In the genomic region with DNA sequence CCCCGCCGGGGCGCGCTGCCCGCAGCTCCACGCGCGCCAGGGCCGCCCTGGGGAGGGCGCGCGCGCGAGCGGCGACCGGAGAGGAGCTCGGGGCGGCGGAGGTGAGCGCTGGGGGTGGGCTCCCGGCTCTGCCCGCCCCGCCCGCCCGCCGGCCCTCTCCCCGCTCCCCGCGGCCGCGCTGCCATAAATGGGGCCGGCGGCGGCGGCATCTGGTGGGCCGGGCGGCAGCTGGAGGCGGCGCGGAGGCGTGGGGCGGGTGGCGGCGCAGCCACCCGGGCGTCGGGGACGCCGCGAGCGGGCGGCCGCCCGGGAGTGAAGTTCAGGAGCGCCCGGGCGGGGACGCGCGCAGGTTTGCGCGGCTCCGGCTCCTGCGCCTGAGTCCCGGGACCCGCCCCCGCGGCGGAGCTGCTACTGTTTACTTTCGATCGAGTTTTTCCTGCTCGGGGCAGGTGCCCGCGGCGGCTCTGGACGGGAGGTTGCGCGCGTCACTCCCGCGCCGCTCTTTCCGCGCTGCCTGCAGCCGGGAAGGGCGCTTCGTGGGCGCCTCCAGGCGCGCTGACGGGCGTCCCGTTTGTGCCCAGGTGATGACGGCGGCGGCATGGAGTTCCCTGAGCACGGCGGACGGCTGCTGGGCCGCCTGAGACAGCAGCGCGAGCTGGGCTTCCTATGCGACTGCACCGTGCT, we compare ENCODE assay signal across 8 cellular contexts. TPM values are rescaled to one million over a fixed set of nuclear protein-coding genes. Genes with fewer than 3 reads are reported as not detected.
DNase-seq lines count a peak whose midpoint lies in the region; ATAC-seq and TF ChIP-seq lines count a peak whose summit lies in the region.

A gene (plus strand): TSS at position 502 of the 684 bp plus-strand sequence. CDS start 97 bp downstream, at position 599.

- H3K36me3 Mint-ChIP-seq in H9 (ENCODE audit: insufficient read depth in 1 of 3, low read depth in 3 of 3) (peaks cover 0 to 4% (median 0%) of the 10 kb centered on the region in 3 experiments; a peak in 2 of 7 replicates), naive B cell (no peaks in the 10 kb centered on the region)

- no peak within 1 kb of the TSS for H2BK20ac ChIP-seq in H9 (ENCODE audit: low read depth, low read length, poor library complexity, severe bottlenecking)

- no peak within 1 kb of the TSS for H3K23ac ChIP-seq in H9 (ENCODE audit: insufficient read length, low read depth, low read length)

- no peaks in the 10 kb centered on the region for H3K79me1 ChIP-seq in H9 (ENCODE audit: insufficient read depth, low read depth, low read length, poor library complexity, severe bottlenecking)

- no peak within 1 kb of the TSS for H2AFZ ChIP-seq in H9 (ENCODE audit: low read length)

- H4K5ac ChIP-seq in H9 (ENCODE audit: insufficient read length, low read depth, low read length): no peak within 1 kb of the TSS

- H3K4me1 ChIP-seq in H9 (ENCODE audit: insufficient read depth, low read length): peaks cover 6% of the 10 kb centered on the region; the same call in 1 of the 2 replicates
- H3K4me1 ChIP-seq in suprapubic skin: peaks cover 48% of the 10 kb centered on the region

- peak within 1 kb of the TSS; percentile 50 for H3K4me2 ChIP-seq in H9 (ENCODE audit: insufficient read depth, insufficient read length, low read length)

- no peak within 1 kb of the TSS for H2BK120ac ChIP-seq in H9 (ENCODE audit: low read depth, low read length, poor library complexity, severe bottlenecking)

- H3K36me3 ChIP-seq in suprapubic skin: no peaks in the 10 kb centered on the region

- ATAC-seq in naive B cell (ENCODE audit: low read depth in 2 of 2): peak; percentile 41 to 46
- ATAC-seq in HG03469 (IDR thresholded peaks at IDR 0.05; ENCODE audit: unreplicated experiment): no peak

- in situ Hi-C loops in G401 (cut with HindIII; ENCODE audit: low sequenced_read_pairs): no loop called here

- H4K91ac ChIP-seq in H9 (ENCODE audit: insufficient read length, low read depth, low read length): no peak within 1 kb of the TSS

- no peak within 1 kb of the TSS for H2BK12ac ChIP-seq in H9 (ENCODE audit: insufficient read length, low read depth, low read length)

- no peak within 1 kb of the TSS for H4K8ac ChIP-seq in H9 (replicated peaks; ENCODE audit: insufficient read length, low read depth, low read length)

- H3K9me3 Mint-ChIP-seq in H9: no peaks in the 10 kb centered on the region; a peak in 3 of 5 replicates
- H3K9me3 Mint-ChIP-seq in naive B cell: no peaks in the 10 kb centered on the region

- H3T11ph ChIP-seq in H9 (ENCODE audit: low read length): no peak within 1 kb of the TSS

- H3K9ac ChIP-seq in H9 (ENCODE audit: extremely low read depth, insufficient read length, low read length): no peak within 1 kb of the TSS

- no peaks in the 10 kb centered on the region for H3K9me3 ChIP-seq in H9 (ENCODE audit: control insufficient read depth, low read depth, low read length)
- H3K9me3 ChIP-seq in suprapubic skin: no peaks in the 10 kb centered on the region

- H3K23me2 ChIP-seq in H9 (ENCODE audit: insufficient read length, low read depth, low read length, poor library complexity, severe bottlenecking): peaks cover 13% of the 10 kb centered on the region

- no CpG with 5 or more reads among the region's 105 CpGs for WGBS in H9 (ENCODE audit: extremely low coverage, insufficient read length, low lambda C conversion rate)
- 1% methylated on average over 37 of the region's 105 CpGs for WGBS in suprapubic skin

- TF ChIP-seq CTCF in H9 (conservative IDR thresholded peaks at IDR 0.05) (no peak), suprapubic skin (IDR thresholded peaks at IDR 0.05) (no peak)

- H3K27me3 ChIP-seq in H9 (ENCODE audit: insufficient read depth, low read length) (peaks cover 23% of the 10 kb centered on the region; the same call in 1 of the 2 replicates), suprapubic skin (no peaks in the 10 kb centered on the region)

- H3K4me1 Mint-ChIP-seq in H9 (peaks cover 23 to 41% of the 10 kb centered on the region in 2 experiments), naive B cell (peaks cover 42 to 53% (median 46%) of the 10 kb centered on the region in 3 donors)

- H3K27me3 Mint-ChIP-seq in H9 (ENCODE audit: low read depth) (peaks cover 72% of the 10 kb centered on the region), naive B cell (no peaks in the 10 kb centered on the region)

- H3K4me3 ChIP-seq in suprapubic skin: peak within 1 kb of the TSS; percentile 81

- H3K18ac ChIP-seq in H9 (ENCODE audit: insufficient read length, low read depth, low read length): no peak within 1 kb of the TSS

- no peak within 1 kb of the TSS for H2BK15ac ChIP-seq in H9 (ENCODE audit: low read depth, low read length)

- no peak within 1 kb of the TSS for H2AK5ac ChIP-seq in H9 (ENCODE audit: insufficient read length, low read length)

- H4K20me1 ChIP-seq in H9 (ENCODE audit: control insufficient read depth, insufficient read depth, insufficient read length): no peaks in the 10 kb centered on the region

- no peak within 1 kb of the TSS for H3K27ac ChIP-seq in H9 (ENCODE audit: insufficient read length, low read depth, low read length)
- peak within 1 kb of the TSS; percentile 91 for H3K27ac ChIP-seq in suprapubic skin

- no peak within 1 kb of the TSS for H3K56ac ChIP-seq in H9 (ENCODE audit: insufficient read length, low read depth, low read length)

- TF ChIP-seq EP300 in suprapubic skin (IDR thresholded peaks at IDR 0.05): no peak

- H2BK5ac ChIP-seq in H9 (ENCODE audit: insufficient read length, low read length): no peak within 1 kb of the TSS

- H3K4ac ChIP-seq in H9 (ENCODE audit: low read depth, low read length): no peak within 1 kb of the TSS

- H3K79me2 ChIP-seq in H9 (ENCODE audit: insufficient read depth, low read length): no peaks in the 10 kb centered on the region

- H3K4me3 Mint-ChIP-seq in H9: peak within 1 kb of the TSS; percentile 74 to 86
- H3K4me3 Mint-ChIP-seq in naive B cell: peak within 1 kb of the TSS; percentile 81 to 91 (median 88)

- no peak within 1 kb of the TSS for H3K14ac ChIP-seq in H9 (ENCODE audit: insufficient read depth, low read length)

- DNase-seq in G401 (ENCODE audit: low spot score): no peak
- DNase-seq in H9: peak; percentile 53
- DNase-seq in NCI-H2171 treated with DMSO at 0.1 percent for 48 hours (lab: John Stamatoyannopoulos, UW): peak; percentile 45
- DNase-seq in activated CD8-positive, alpha-beta memory T cell treated with anti-CD3 and anti-CD28 coated beads for 4 hours (ENCODE audit: low read depth in 2 of 2): peak; percentile 36 to 37
- DNase-seq in epidermal melanocyte (ENCODE audit: insufficient read length, low spot score): peak; percentile 51
- peak; percentile 60 for DNase-seq in naive B cell
- no peak for DNase-seq in suprapubic skin (ENCODE audit: low spot score in 2 of 2)

- no peak for TF ChIP-seq POLR2A in suprapubic skin (IDR thresholded peaks at IDR 0.05)

- H3K27ac Mint-ChIP-seq in H9: no peak within 1 kb of the TSS
- H3K27ac Mint-ChIP-seq in naive B cell: peak within 1 kb of the TSS in 5 of 6 donors; percentile 68 to 95 (median 82)

RNA-seq across cellular contexts. Expression of the gene that starts here (rescaled TPM):
- total RNA-seq in G401 (2014; rRNA removed; shearing (Covaris generic)): 14.3 and 25.3 TPM in 2 replicates
- total RNA-seq in H9 (2021) (5.9 and 6.1 TPM in 2 replicates), suprapubic skin (1 to 10 TPM; 3.7 to 9.8 (median 7.8) TPM)
- polyA plus RNA-seq in naive B cell (ENCODE audit: low read depth in 6 of 6): 1 to 10 TPM in 4 of 6 donors, under 1 TPM in 2; 0.84 to 1.9 (median 1.2) TPM

Comparison
In these comparisons a context has a peak if more than half of its experiments do, and no peak if none do; other contexts are left out.
1. DNase-seq: peak in H9 (single experiment), NCI-H2171 treated with DMSO at 0.1 percent for 48 hours (single experiment), activated CD8-positive, alpha-beta memory T cell treated with anti-CD3 and anti-CD28 coated beads for 4 hours (2 of 2), epidermal melanocyte (single experiment) and naive B cell (single experiment); none in G401 (single experiment) and suprapubic skin (0 of 2).
2. H3K27ac Mint-ChIP-seq: peak in naive B cell (5 of 6); none in H9 (0 of 3).